Comparison of ENCODE assay signal across 1 cellular context in genomic region chr22:41946360-41947180, GRCh38.
TF ChIP-seq lines count a peak whose summit lies in the region.

CENPM (minus strand) TSS chr22:41947152; CDS start chr22:41947076, 76 bp downstream.

TF ChIP-seq in HepG2, 621 proteins besides CTCF, POLR2A, EP300 and RAD21 (continued from another document and continues in another):
- TF ChIP-seq, protein P1, sequence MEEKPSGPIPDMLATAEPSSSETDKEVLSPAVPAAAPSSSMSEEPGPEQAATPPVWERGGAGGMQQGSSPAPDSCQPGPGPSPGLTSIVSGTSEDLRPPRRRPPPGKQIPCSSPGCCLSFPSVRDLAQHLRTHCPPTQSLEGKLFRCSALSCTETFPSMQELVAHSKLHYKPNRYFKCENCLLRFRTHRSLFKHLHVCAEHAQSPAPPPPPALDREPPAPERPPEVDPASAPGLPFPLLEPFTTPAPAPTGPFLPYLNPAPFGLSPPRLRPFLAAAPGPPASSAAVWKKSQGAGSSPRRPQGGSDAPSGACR (CRISPR knock-in tag; IDR thresholded peaks at IDR 0.05), result peak; percentile 89; the same call in 1 of the 2 replicates
- TF ChIP-seq RERE (CRISPR knock-in tag; IDR thresholded peaks at IDR 0.05; ENCODE audit: low read depth), result peak; percentile 20; the same call in 1 of the 2 replicates
- TF ChIP-seq ZNF550 (CRISPR knock-in tag; IDR thresholded peaks at IDR 0.05; ENCODE audit: borderline replicate concordance), result no peak
- TF ChIP-seq ZNF547 (CRISPR knock-in tag; IDR thresholded peaks at IDR 0.05), result peak; percentile 90
- TF ChIP-seq PRMT3 (CRISPR knock-in tag; IDR thresholded peaks at IDR 0.05; ENCODE audit: borderline replicate concordance, low read depth), result peak; percentile 78; the same call in 1 of the 2 replicates
- TF ChIP-seq GRHL1 (CRISPR knock-in tag; conservative IDR thresholded peaks at IDR 0.05), result no peak
- TF ChIP-seq ZNF367 (CRISPR knock-in tag; IDR thresholded peaks at IDR 0.05; ENCODE audit: borderline replicate concordance), result peak; percentile 47; the same call in 1 of the 2 replicates
- TF ChIP-seq ZNF644 (CRISPR knock-in tag; IDR thresholded peaks at IDR 0.05; ENCODE audit: low read depth), result no peak
- TF ChIP-seq SCMH1 (CRISPR knock-in tag; IDR thresholded peaks at IDR 0.05; ENCODE audit: borderline replicate concordance), result no peak
- peak; percentile 68; the same call in 1 of the 2 replicates for TF ChIP-seq HIVEP1 (CRISPR knock-in tag; IDR thresholded peaks at IDR 0.05)
- TF ChIP-seq, protein P2, sequence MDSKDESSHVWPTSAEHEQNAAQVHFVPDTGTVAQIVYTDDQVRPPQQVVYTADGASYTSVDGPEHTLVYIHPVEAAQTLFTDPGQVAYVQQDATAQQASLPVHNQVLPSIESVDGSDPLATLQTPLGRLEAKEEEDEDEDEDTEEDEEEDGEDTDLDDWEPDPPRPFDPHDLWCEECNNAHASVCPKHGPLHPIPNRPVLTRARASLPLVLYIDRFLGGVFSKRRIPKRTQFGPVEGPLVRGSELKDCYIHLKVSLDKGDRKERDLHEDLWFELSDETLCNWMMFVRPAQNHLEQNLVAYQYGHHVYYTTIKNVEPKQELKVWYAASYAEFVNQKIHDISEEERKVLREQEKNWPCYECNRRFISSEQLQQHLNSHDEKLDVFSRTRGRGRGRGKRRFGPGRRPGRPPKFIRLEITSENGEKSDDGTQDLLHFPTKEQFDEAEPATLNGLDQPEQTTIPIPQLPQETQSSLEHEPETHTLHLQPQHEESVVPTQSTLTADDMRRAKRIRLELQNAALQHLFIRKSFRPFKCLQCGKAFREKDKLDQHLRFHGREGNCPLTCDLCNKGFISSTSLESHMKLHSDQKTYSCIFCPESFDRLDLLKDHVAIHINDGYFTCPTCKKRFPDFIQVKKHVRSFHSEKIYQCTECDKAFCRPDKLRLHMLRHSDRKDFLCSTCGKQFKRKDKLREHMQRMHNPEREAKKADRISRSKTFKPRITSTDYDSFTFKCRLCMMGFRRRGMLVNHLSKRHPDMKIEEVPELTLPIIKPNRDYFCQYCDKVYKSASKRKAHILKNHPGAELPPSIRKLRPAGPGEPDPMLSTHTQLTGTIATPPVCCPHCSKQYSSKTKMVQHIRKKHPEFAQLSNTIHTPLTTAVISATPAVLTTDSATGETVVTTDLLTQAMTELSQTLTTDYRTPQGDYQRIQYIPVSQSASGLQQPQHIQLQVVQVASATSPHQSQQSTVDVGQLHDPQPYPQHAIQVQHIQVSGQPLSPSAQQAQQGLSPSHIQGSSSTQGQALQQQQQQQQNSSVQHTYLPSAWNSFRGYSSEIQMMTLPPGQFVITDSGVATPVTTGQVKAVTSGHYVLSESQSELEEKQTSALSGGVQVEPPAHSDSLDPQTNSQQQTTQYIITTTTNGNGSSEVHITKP (CRISPR knock-in tag; IDR thresholded peaks at IDR 0.05; ENCODE audit: low read depth), result no peak; the same call in 1 of the 2 replicates
- no peak for TF ChIP-seq ISL2 (CRISPR knock-in tag; IDR thresholded peaks at IDR 0.05)
- TF ChIP-seq FOXP1 (IDR thresholded peaks at IDR 0.05), result no peak
- TF ChIP-seq FOXP1 (CRISPR knock-in tag; IDR thresholded peaks at IDR 0.05), result no peak
- TF ChIP-seq, protein P3, sequence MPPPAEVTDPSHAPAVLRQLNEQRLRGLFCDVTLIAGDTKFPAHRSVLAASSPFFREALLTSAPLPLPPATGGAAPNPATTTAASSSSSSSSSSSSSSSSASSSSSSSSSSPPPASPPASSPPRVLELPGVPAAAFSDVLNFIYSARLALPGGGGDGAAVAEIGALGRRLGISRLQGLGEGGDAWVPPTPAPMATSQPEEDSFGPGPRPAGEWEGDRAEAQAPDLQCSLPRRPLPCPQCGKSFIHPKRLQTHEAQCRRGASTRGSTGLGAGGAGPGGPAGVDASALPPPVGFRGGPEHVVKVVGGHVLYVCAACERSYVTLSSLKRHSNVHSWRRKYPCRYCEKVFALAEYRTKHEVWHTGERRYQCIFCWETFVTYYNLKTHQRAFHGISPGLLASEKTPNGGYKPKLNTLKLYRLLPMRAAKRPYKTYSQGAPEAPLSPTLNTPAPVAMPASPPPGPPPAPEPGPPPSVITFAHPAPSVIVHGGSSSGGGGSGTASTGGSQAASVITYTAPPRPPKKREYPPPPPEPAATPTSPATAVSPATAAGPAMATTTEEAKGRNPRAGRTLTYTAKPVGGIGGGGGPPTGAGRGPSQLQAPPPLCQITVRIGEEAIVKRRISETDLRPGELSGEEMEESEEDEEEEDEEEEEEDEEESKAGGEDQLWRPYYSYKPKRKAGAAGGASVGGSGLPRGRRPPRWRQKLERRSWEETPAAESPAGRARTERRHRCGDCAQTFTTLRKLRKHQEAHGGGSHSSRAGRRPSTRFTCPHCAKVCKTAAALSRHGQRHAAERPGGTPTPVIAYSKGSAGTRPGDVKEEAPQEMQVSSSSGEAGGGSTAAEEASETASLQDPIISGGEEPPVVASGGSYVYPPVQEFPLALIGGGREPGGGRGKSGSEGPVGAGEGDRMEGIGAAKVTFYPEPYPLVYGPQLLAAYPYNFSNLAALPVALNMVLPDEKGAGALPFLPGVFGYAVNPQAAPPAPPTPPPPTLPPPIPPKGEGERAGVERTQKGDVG (CRISPR knock-in tag; IDR thresholded peaks at IDR 0.05; ENCODE audit: borderline replicate concordance), result 0 out of 2 replicates have a peak, but pooled peaks have one; percentile 52
- peak; percentile 67; the same call in 1 of the 2 replicates for TF ChIP-seq ZNF724P (CRISPR knock-in tag; IDR thresholded peaks at IDR 0.05; ENCODE audit: borderline replicate concordance)
- TF ChIP-seq ZHX2 (IDR thresholded peaks at IDR 0.05; ENCODE audit: low read depth), result no peak
- TF ChIP-seq ZHX2 (CRISPR knock-in tag; IDR thresholded peaks at IDR 0.05; ENCODE audit: borderline replicate concordance), result no peak
- no peak for TF ChIP-seq JUNB (CRISPR knock-in tag; IDR thresholded peaks at IDR 0.05; ENCODE audit: borderline replicate concordance)
- TF ChIP-seq ZNF598 (CRISPR knock-in tag; IDR thresholded peaks at IDR 0.05; ENCODE audit: borderline replicate concordance), result no peak
- TF ChIP-seq RARA (CRISPR knock-in tag; IDR thresholded peaks at IDR 0.05), result no peak
- TF ChIP-seq ZFP91 (CRISPR knock-in tag; IDR thresholded peaks at IDR 0.05; ENCODE audit: borderline replicate concordance), result no peak; the same call in none of the 2 replicates
- TF ChIP-seq ZFX (CRISPR knock-in tag; IDR thresholded peaks at IDR 0.05; ENCODE audit: low read depth), result peak; percentile 82
- TF ChIP-seq ZNF460 (CRISPR knock-in tag; IDR thresholded peaks at IDR 0.05; ENCODE audit: borderline replicate concordance), result no peak
- TF ChIP-seq KDM6A (CRISPR knock-in tag; IDR thresholded peaks at IDR 0.05; ENCODE audit: low read depth), result no peak
